ENCODE assay signal across 27 cellular contexts in the genomic region with DNA sequence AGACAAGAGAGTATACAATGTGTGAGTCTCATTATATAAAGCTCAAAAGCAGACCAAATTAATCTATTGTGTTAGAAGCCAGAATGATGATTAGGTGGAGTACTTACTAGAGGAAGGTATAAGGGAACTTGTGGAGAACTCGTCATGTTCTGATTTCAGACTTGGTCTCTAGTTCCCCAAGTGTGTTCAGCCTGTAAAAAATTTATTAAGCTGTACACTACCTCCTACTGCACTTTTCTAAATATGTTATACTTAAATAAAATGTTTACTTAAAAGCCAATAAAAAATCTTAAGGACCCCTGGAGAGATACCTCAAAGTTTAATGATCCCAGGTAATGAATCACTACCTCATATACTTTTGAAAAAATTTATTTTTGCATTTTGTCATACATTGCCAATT.
"Had no signal": no experiment of that assay in that cellular context is flagged by ENCODE, and none has a peak within 500 bp of the region (broad histone marks: within the 10 kb centered on the region; RNA-seq: fewer than 3 reads in every experiment).

No MANE protein-coding gene starts in this region.

- DNase-seq: colonic mucosa; dermis blood vessel endothelial cell; effector CD8-positive, alpha-beta T cell; effector memory CD8-positive, alpha-beta T cell; endodermal cell; erythroblast; esophagus squamous epithelium; foreskin fibroblast; foreskin melanocyte; gastrocnemius medialis; glutamatergic neuron; head of caudate nucleus; heart right ventricle; hippocampal formation; left cardiac atrium; left lung; left ventricle myocardium superior; lower lobe of right lung; mesenchymal stem cell; mucosa of descending colon; naive B cell; naive thymus-derived CD8-positive, alpha-beta T cell had no signal

- H3K9me3 ChIP-seq: colonic mucosa, esophagus squamous epithelium, gastrocnemius medialis, heart right ventricle, left lung, lower lobe of right lung, mucosa of descending colon had no signal

- H3K4me3 ChIP-seq: colonic mucosa, esophagus squamous epithelium, gastrocnemius medialis, heart right ventricle, left lung, lower lobe of right lung, mucosa of descending colon had no signal

- H3K27me3 ChIP-seq: colonic mucosa, esophagus squamous epithelium, gastrocnemius medialis, heart right ventricle, left lung had no signal

- ATAC-seq: effector memory CD8-positive, alpha-beta T cell; esophagus mucosa; gastrocnemius medialis; heart right ventricle; left cardiac atrium; left lung; left ventricle myocardium superior; lower lobe of right lung; mucosa of descending colon; naive thymus-derived CD8-positive, alpha-beta T cell had no signal

- FAIRE-seq: endometrium, islet of Langerhans, keratinocyte had no signal

- H3K36me3 ChIP-seq: colonic mucosa, esophagus squamous epithelium, gastrocnemius medialis, heart right ventricle, left lung, lower lobe of right lung had no signal

- H3K27ac ChIP-seq: colonic mucosa, epithelial cell of prostate, esophagus squamous epithelium, gastrocnemius medialis, heart right ventricle, left lung, lower lobe of right lung had no signal

- H3K4me1 ChIP-seq: colonic mucosa, left lung, lower lobe of right lung had no signal
